ENCODE assay signal across 7 cellular contexts in genomic region chr1:235366286-235366685, GRCh38. TPM values are rescaled to one million over a fixed set of nuclear protein-coding genes. Genes with fewer than 3 reads are reported as not detected.
DNase-seq lines count a peak whose midpoint lies in the region; ATAC-seq and TF ChIP-seq lines count a peak whose summit lies in the region.

No MANE protein-coding gene starts in this region.

- H3K9ac ChIP-seq in HUES48 (ENCODE audit: low read depth, low read length): no peak overlapping the region

- in situ Hi-C loops in GM13976 (cut with MboI; ENCODE audit: low sequenced_read_pairs, unreplicated experiment): no loop called here

- no peaks in the 10 kb centered on the region for H3K36me3 Mint-ChIP-seq in glutamatergic neuron (ENCODE audit: unreplicated experiment)

- peak overlapping the region; percentile 69 for H3K4me3 Mint-ChIP-seq in glutamatergic neuron (ENCODE audit: unreplicated experiment)

- H3K27me3 ChIP-seq in HUES48 (ENCODE audit: control insufficient read depth, insufficient read depth, low read length): no peaks in the 10 kb centered on the region

- 0 out of 2 replicates have a peak, but pooled peaks cover 4% of the 10 kb centered on the region for H3K36me3 ChIP-seq in HUES48 (ENCODE audit: control insufficient read depth, insufficient read depth, low read length)

- peak overlapping the region; percentile 92; the same call in 1 of the 2 replicates for H3K4me3 ChIP-seq in HUES48 (ENCODE audit: low read depth, low read length)

- DNase-seq in glutamatergic neuron (no peak), GM20000 (ENCODE audit: low spot score) (no peak), GM13976 (ENCODE audit: low spot score) (no peak), DMS 273 treated with DMSO at 0.1 percent for 48 hours (lab: John Stamatoyannopoulos, UW) (no peak)
- DNase-seq in stimulated activated CD4-positive, alpha-beta T cell treated with anti-CD3 and anti-CD28 coated beads, Interleukin-4, amount 100 ng/mL, for 4 hours: peak; percentile 3 to 12

- peak; percentile 71 to 77 for ATAC-seq in activated CD4-positive, CD25-positive, alpha-beta regulatory T cell treated with anti-CD3 and anti-CD28 coated beads, Interleukin-2, amount 50 U/mL, for 24 hours

- peaks cover 6% of the 10 kb centered on the region for H3K4me1 Mint-ChIP-seq in glutamatergic neuron (ENCODE audit: low read depth, unreplicated experiment)

- H3K27ac Mint-ChIP-seq in glutamatergic neuron (ENCODE audit: unreplicated experiment): no peak overlapping the region

- H3K4me1 ChIP-seq in HUES48 (ENCODE audit: control insufficient read depth, insufficient read depth, low read length): 0 out of 2 replicates have a peak, but pooled peaks cover 5% of the 10 kb centered on the region

- H3K9me3 ChIP-seq in HUES48 (ENCODE audit: control insufficient read depth, insufficient read depth, low read length): no peaks in the 10 kb centered on the region

- H3K27ac ChIP-seq in HUES48 (ENCODE audit: low read depth, low read length): no peak overlapping the region

- peaks cover 3% of the 10 kb centered on the region for H3K9me3 Mint-ChIP-seq in glutamatergic neuron (ENCODE audit: unreplicated experiment)

- no peak for TF ChIP-seq CTCF in glutamatergic neuron (IDR thresholded peaks at IDR 0.05; ENCODE audit: partially characterized antibody, unreplicated experiment)
- no peak for TF ChIP-seq CTCF in GM20000 (IDR thresholded peaks at IDR 0.05; ENCODE audit: extremely low read depth, missing control alignments)
- no peak for TF ChIP-seq CTCF in GM13976 (IDR thresholded peaks at IDR 0.05; ENCODE audit: borderline replicate concordance, control extremely low read depth, extremely low read depth, insufficient read depth, missing control alignments)

- H3K27me3 Mint-ChIP-seq in glutamatergic neuron (ENCODE audit: unreplicated experiment): peaks cover 7% of the 10 kb centered on the region

RNA-seq across cellular contexts. Expression of gene TBCE, which starts 0.9 kb away (rescaled TPM):
- total RNA-seq in glutamatergic neuron (ENCODE audit: unreplicated experiment): 30.7 TPM

RNA-seq across cellular contexts. Expression of gene GGPS1, which starts 37.9 kb away (rescaled TPM):
- total RNA-seq in glutamatergic neuron (ENCODE audit: unreplicated experiment): 53.0 TPM

RNA-seq across cellular contexts. Expression of gene ARID4B, which starts 38.3 kb away (rescaled TPM):
- 65.9 TPM for total RNA-seq in glutamatergic neuron (ENCODE audit: unreplicated experiment)

Comparison
In these comparisons a context has a peak if more than half of its experiments do, and no peak if none do; other contexts are left out.
1. DNase-seq: peak in stimulated activated CD4-positive, alpha-beta T cell treated with anti-CD3 and anti-CD28 coated beads, Interleukin-4, amount 100 ng/mL, for 4 hours (2 of 2); none in glutamatergic neuron (single experiment), GM20000 (single experiment), GM13976 (single experiment) and DMS 273 treated with DMSO at 0.1 percent for 48 hours (single experiment).